ENCODE assay signal across 27 cellular contexts in genomic region chr20:33019465-33020277, GRCh38. TPM values are rescaled to one million over a fixed set of nuclear protein-coding genes. Genes with fewer than 3 reads are reported as not detected.
"Had no signal": no experiment of that assay in that cellular context is flagged by ENCODE, and none has a peak within 500 bp of the region (broad histone marks: within the 10 kb centered on the region; RNA-seq: fewer than 3 reads in every experiment).

No MANE protein-coding gene starts in this region.

- H3K27ac ChIP-seq: breast epithelium, RWPE1, SJSA1 had no signal

- DNase-seq: activated CD4-positive, alpha-beta T cell treated with anti-CD3 and anti-CD28 coated beads for 4 hours; activated CD8-positive, alpha-beta T cell treated with anti-CD3 and anti-CD28 coated beads for 36 hours; activated effector memory CD4-positive, alpha-beta T cell treated with Interleukin-2 at 50 U/mL for 16 hours; activated naive CD4-positive, alpha-beta T cell; activated T-cell treated with anti-CD3 and anti-CD28 coated beads, Interleukin-2, amount 50 U/mL, for 24 hours; MG63; NCI-H1105; NCI-H1436; NCI-H1694 treated with DMSO at 0.1 percent for 48 hours; NCI-H2029 treated with DMSO at 0.1 percent for 48 hours; NCI-H446; NCI-H524; NCI-H774; OCI-M1; Right ventricle myocardium superior; SW 1271 had no signal

- H3K9me3 Mint-ChIP-seq: activated CD8-positive, alpha-beta T cell treated with anti-CD3 and anti-CD28 coated beads for 36 hours; activated naive CD4-positive, alpha-beta T cell treated with anti-CD3 and anti-CD28 coated beads, Interleukin-2, amount 50 U/mL, for 24 hours; activated T-cell treated with anti-CD3 and anti-CD28 coated beads, Interleukin-2, amount 50 U/mL, for 24 hours; activated T-helper 1 cell treated with anti-CD3 and anti-CD28 coated beads, Interleukin-12 subunit alpha, Interleukin-12 subunit beta, Interleukin-2, Interleukin-4 antibody, amounts not matched to agents 30 ng/mL and 10 ng/mL and 1 ng/mL, durations not matched to agents 14 hours and 24 hours and 36 hours; T-helper 1 cell treated with Interleukin-12 subunit alpha and Interleukin-12 subunit beta and Interleukin-4 antibody, amounts not matched to agents 30 μg/mL and 1 μg/mL, for 36 hours had no signal

- H3K4me3 Mint-ChIP-seq: activated CD8-positive, alpha-beta T cell treated with anti-CD3 and anti-CD28 coated beads for 36 hours; activated naive CD4-positive, alpha-beta T cell treated with anti-CD3 and anti-CD28 coated beads, Interleukin-2, amount 50 U/mL, for 24 hours; activated T-cell treated with anti-CD3 and anti-CD28 coated beads, Interleukin-2, amount 50 U/mL, for 24 hours; activated T-helper 1 cell treated with anti-CD3 and anti-CD28 coated beads, Interleukin-12 subunit alpha, Interleukin-12 subunit beta, Interleukin-2, Interleukin-4 antibody, amounts not matched to agents 30 ng/mL and 10 ng/mL and 1 ng/mL, durations not matched to agents 14 hours and 24 hours and 36 hours; T-helper 1 cell treated with Interleukin-12 subunit alpha and Interleukin-12 subunit beta and Interleukin-4 antibody, amounts not matched to agents 30 μg/mL and 1 μg/mL, for 36 hours had no signal

- H3K36me3 Mint-ChIP-seq: activated naive CD4-positive, alpha-beta T cell treated with anti-CD3 and anti-CD28 coated beads, Interleukin-2, amount 50 U/mL, for 24 hours had no signal

- H3K27me3 Mint-ChIP-seq: activated CD8-positive, alpha-beta T cell treated with anti-CD3 and anti-CD28 coated beads for 36 hours; activated naive CD4-positive, alpha-beta T cell treated with anti-CD3 and anti-CD28 coated beads, Interleukin-2, amount 50 U/mL, for 24 hours; activated T-cell treated with anti-CD3 and anti-CD28 coated beads, Interleukin-2, amount 50 U/mL, for 24 hours had no signal

- H3K36me3 ChIP-seq: breast epithelium, MG63, SJSA1 had no signal

- ATAC-seq: activated CD4-positive, CD25-positive, alpha-beta regulatory T cell treated with anti-CD3 and anti-CD28 coated beads, Interleukin-2, amount 50 U/mL, for 24 hours; activated CD8-positive, alpha-beta T cell treated with anti-CD3 and anti-CD28 coated beads for 36 hours; Panc1; SK-N-SH treated with all-trans-retinoic acid at 6 μM for 48 hours had no signal

- H3K27ac Mint-ChIP-seq: activated CD8-positive, alpha-beta T cell treated with anti-CD3 and anti-CD28 coated beads for 36 hours; activated T-cell treated with anti-CD3 and anti-CD28 coated beads, Interleukin-2, amount 50 U/mL, for 24 hours; activated T-helper 1 cell treated with anti-CD3 and anti-CD28 coated beads, Interleukin-12 subunit alpha, Interleukin-12 subunit beta, Interleukin-2, Interleukin-4 antibody, amounts not matched to agents 30 ng/mL and 10 ng/mL and 1 ng/mL, durations not matched to agents 14 hours and 24 hours and 36 hours; T-helper 1 cell treated with Interleukin-12 subunit alpha and Interleukin-12 subunit beta and Interleukin-4 antibody, amounts not matched to agents 30 μg/mL and 1 μg/mL, for 36 hours had no signal

- H3K4me3 ChIP-seq: breast epithelium, MG63, SJSA1 had no signal

- H3K4me1 ChIP-seq: breast epithelium, SJSA1 had no signal

- H3K9me3 ChIP-seq: breast epithelium, MG63, SJSA1 had no signal

- H3K27me3 ChIP-seq: MG63, SJSA1 had no signal

RNA-seq across cellular contexts. Expression of gene BPIFB6, which starts 11.8 kb away (rescaled TPM):
- total RNA-seq: activated CD8-positive, alpha-beta T cell treated with anti-CD3 and anti-CD28 coated beads for 36 hours; activated T-helper 1 cell treated with anti-CD3 and anti-CD28 coated beads, Interleukin-12 subunit alpha, Interleukin-12 subunit beta, Interleukin-2, Interleukin-4 antibody, amounts not matched to agents 30 ng/mL and 10 ng/mL and 1 ng/mL, durations not matched to agents 14 hours and 24 hours and 36 hours; aorta; breast epithelium; cerebellum; Right ventricle myocardium superior; SJSA1 had no signal
- polyA plus RNA-seq: aorta had no signal

RNA-seq across cellular contexts. Expression of gene BPIFB2, which starts 12.2 kb away (rescaled TPM):
- total RNA-seq: activated CD8-positive, alpha-beta T cell treated with anti-CD3 and anti-CD28 coated beads for 36 hours; activated T-helper 1 cell treated with anti-CD3 and anti-CD28 coated beads, Interleukin-12 subunit alpha, Interleukin-12 subunit beta, Interleukin-2, Interleukin-4 antibody, amounts not matched to agents 30 ng/mL and 10 ng/mL and 1 ng/mL, durations not matched to agents 14 hours and 24 hours and 36 hours; aorta; cerebellum; Right ventricle myocardium superior; SJSA1 had no signal
- polyA plus RNA-seq: aorta had no signal

RNA-seq across cellular contexts. Expression of gene SUN5, which starts 15.4 kb away (rescaled TPM):
- total RNA-seq: activated CD8-positive, alpha-beta T cell treated with anti-CD3 and anti-CD28 coated beads for 36 hours; activated T-helper 1 cell treated with anti-CD3 and anti-CD28 coated beads, Interleukin-12 subunit alpha, Interleukin-12 subunit beta, Interleukin-2, Interleukin-4 antibody, amounts not matched to agents 30 ng/mL and 10 ng/mL and 1 ng/mL, durations not matched to agents 14 hours and 24 hours and 36 hours; aorta; breast epithelium; cerebellum; Right ventricle myocardium superior; SJSA1 had no signal
- polyA plus RNA-seq: aorta had no signal

RNA-seq across cellular contexts. Expression of gene BPIFB3, which starts 34.0 kb away (rescaled TPM):
- total RNA-seq: activated CD8-positive, alpha-beta T cell treated with anti-CD3 and anti-CD28 coated beads for 36 hours; activated T-helper 1 cell treated with anti-CD3 and anti-CD28 coated beads, Interleukin-12 subunit alpha, Interleukin-12 subunit beta, Interleukin-2, Interleukin-4 antibody, amounts not matched to agents 30 ng/mL and 10 ng/mL and 1 ng/mL, durations not matched to agents 14 hours and 24 hours and 36 hours; aorta; breast epithelium; cerebellum; Right ventricle myocardium superior; SJSA1 had no signal
- polyA plus RNA-seq: aorta had no signal

RNA-seq across cellular contexts. Expression of gene BPIFB4, which starts 59.8 kb away (rescaled TPM):
- total RNA-seq: activated CD8-positive, alpha-beta T cell treated with anti-CD3 and anti-CD28 coated beads for 36 hours; activated T-helper 1 cell treated with anti-CD3 and anti-CD28 coated beads, Interleukin-12 subunit alpha, Interleukin-12 subunit beta, Interleukin-2, Interleukin-4 antibody, amounts not matched to agents 30 ng/mL and 10 ng/mL and 1 ng/mL, durations not matched to agents 14 hours and 24 hours and 36 hours; aorta; breast epithelium; cerebellum; Right ventricle myocardium superior; SJSA1 had no signal
- polyA plus RNA-seq: aorta had no signal
